ENCODE assay signal across 19 cellular contexts in the genomic region with DNA sequence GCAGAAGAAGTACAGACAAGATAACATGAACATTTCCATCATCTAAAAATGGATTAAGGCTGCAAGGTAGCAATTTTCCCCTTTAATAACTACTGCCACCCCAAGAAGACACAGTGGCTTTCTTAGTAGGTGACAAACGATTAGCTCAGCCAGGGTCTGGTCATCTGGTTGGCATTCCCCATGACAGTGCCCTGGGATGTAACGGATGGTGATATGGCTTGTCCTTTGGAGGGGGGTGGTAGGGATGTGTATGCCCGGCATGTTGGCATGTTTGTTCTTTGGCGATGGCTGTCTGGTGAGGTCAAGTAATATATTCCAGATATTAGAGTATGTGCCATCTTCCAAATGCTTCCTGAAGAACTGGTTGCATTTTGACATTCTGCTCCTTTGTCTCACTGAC.
"Had no signal": no experiment of that assay in that cellular context is flagged by ENCODE, and none has a peak within 500 bp of the region (broad histone marks: within the 10 kb centered on the region; RNA-seq: fewer than 3 reads in every experiment).

No MANE protein-coding gene starts in this region.

- H3K36me3 Mint-ChIP-seq: memory B cell, mesothelial cell of epicardium, natural killer cell had no signal

- H3K9me3 Mint-ChIP-seq: memory B cell, mesothelial cell of epicardium, natural killer cell, neural crest cell had no signal

- H3K27me3 ChIP-seq: ovary, vagina had no signal

- H3K4me3 ChIP-seq: coronary artery, gastrocnemius medialis, left lung, lower lobe of right lung, ovary, upper lobe of right lung, vagina had no signal

- H3K9me3 ChIP-seq: gastrocnemius medialis, heart right ventricle, left lung, lower lobe of right lung, ovary, tibial nerve, upper lobe of right lung, vagina had no signal

- H3K4me3 Mint-ChIP-seq: memory B cell, natural killer cell, neural crest cell had no signal

- ATAC-seq: esophagus mucosa, gastrocnemius medialis, left lung, lower lobe of right lung, natural killer cell, upper lobe of right lung had no signal

- H3K27ac ChIP-seq: coronary artery, gastrocnemius medialis, left lung, lower lobe of right lung, ovary, upper lobe of right lung, vagina had no signal

- H3K4me1 Mint-ChIP-seq: memory B cell, mesothelial cell of epicardium, natural killer cell had no signal

- DNase-seq: effector memory CD4-positive, alpha-beta T cell; gastrocnemius medialis; heart right ventricle; left lung; lower lobe of right lung; natural killer cell; ovary; small intestine; stimulated activated CD4-positive, alpha-beta T cell treated with anti-CD3 and anti-CD28 coated beads, Interleukin-12 subunit alpha, Interleukin-12 subunit beta, amount 100 ng/mL, for 4 hours; stimulated activated naive CD4-positive, alpha-beta T cell treated with Interleukin-2 at 50 U/mL for 16 hours; upper lobe of right lung had no signal

- H3K4me1 ChIP-seq: gastrocnemius medialis, heart right ventricle, left lung, lower lobe of right lung, upper lobe of right lung, vagina had no signal

- H3K27ac Mint-ChIP-seq: memory B cell, mesothelial cell of epicardium, natural killer cell, progenitor cell of endocrine pancreas had no signal

- H3K36me3 ChIP-seq: gastrocnemius medialis, heart right ventricle, left lung, lower lobe of right lung, ovary, tibial nerve, upper lobe of right lung, vagina had no signal
